8 cellular contexts compared by ENCODE assay signal in genomic region chr2:101309211-101309700, GRCh38. TPM values are rescaled to one million over a fixed set of nuclear protein-coding genes. Genes with fewer than 3 reads are reported as not detected.
DNase-seq lines count a peak whose midpoint lies in the region; ATAC-seq and TF ChIP-seq lines count a peak whose summit lies in the region.

No MANE protein-coding gene starts in this region.

- H3K4me1 ChIP-seq in gastrocnemius medialis: peaks cover 26 to 33% of the 10 kb centered on the region in 2 donors

- H3K27me3 ChIP-seq in SU-DHL-6 (ENCODE audit: low read length): no peaks in the 10 kb centered on the region
- no peaks in the 10 kb centered on the region for H3K27me3 ChIP-seq in gastrocnemius medialis

- peak overlapping the region; percentile 68 for H3K4me2 ChIP-seq in SU-DHL-6 (ENCODE audit: low read depth, low read length, poor library complexity, severe bottlenecking)

- H3K27ac ChIP-seq in SU-DHL-6 (ENCODE audit: low read depth, low read length) (no peak overlapping the region), gastrocnemius medialis (peak overlapping the region; percentile 89 to 98 (median 94))

- ATAC-seq in gastrocnemius medialis: no peak

- H4K20me1 ChIP-seq in SU-DHL-6 (ENCODE audit: low read depth, low read length): no peaks in the 10 kb centered on the region

- no peaks in the 10 kb centered on the region for H3K36me3 ChIP-seq in SU-DHL-6 (ENCODE audit: low read length)
- H3K36me3 ChIP-seq in gastrocnemius medialis: no peaks in the 10 kb centered on the region

- 0 out of 2 replicates have a peak, but pooled peaks cover 5% of the 10 kb centered on the region for H3F3A ChIP-seq in SU-DHL-6 (ENCODE audit: insufficient read depth)

- H3K79me2 ChIP-seq in SU-DHL-6 (ENCODE audit: insufficient read depth, low read length): peaks cover 18% of the 10 kb centered on the region

- peak overlapping the region; percentile 95 for H3K4me3 ChIP-seq in GM12865 (ENCODE audit: low read depth, low read length)
- H3K4me3 ChIP-seq in SU-DHL-6 (ENCODE audit: insufficient read depth, low read length, poor library complexity, severe bottlenecking): peak overlapping the region; percentile 92
- H3K4me3 ChIP-seq in fibroblast of pulmonary artery (replicated peaks; ENCODE audit: low read depth, low read length): peak overlapping the region; percentile 87
- H3K4me3 ChIP-seq in gastrocnemius medialis: peak overlapping the region; percentile 81 to 99 (median 90)

- H3K9me2 ChIP-seq in SU-DHL-6 (replicated peaks; ENCODE audit: insufficient read depth, low read length): no peaks in the 10 kb centered on the region

- DNase-seq in GM12865 (ENCODE audit: low read depth) (no peak), fibroblast of pulmonary artery (ENCODE audit: low read depth) (no peak), gastrocnemius medialis (no peak), NCI-H69 (lab: John Stamatoyannopoulos, UW) (no peak), DMS79 (lab: John Stamatoyannopoulos, UW) (no peak), anterior cingulate cortex (lab: John Stamatoyannopoulos, UW) (no peak), NCI-H1092 treated with DMSO at 0.1 percent for 48 hours (lab: John Stamatoyannopoulos, UW) (no peak)

- peak overlapping the region; percentile 96 for H2AFZ ChIP-seq in SU-DHL-6 (ENCODE audit: low read depth, low read length, severe bottlenecking)

- H3K9me3 ChIP-seq in SU-DHL-6 (ENCODE audit: insufficient read depth, low read length) (no peaks in the 10 kb centered on the region), gastrocnemius medialis (no peaks in the 10 kb centered on the region)

- in situ Hi-C loops in gastrocnemius medialis (cut with MboI; ENCODE audit: low sequenced_read_pairs in 4 of 4): loop anchor here in 1 of 4 donors (10.0 kb wide), 1 partner anchor 54 kb away; the partner anchor contains the start of gene CNOT11

- intact Hi-C loops in gastrocnemius medialis (cut with DNase I; ENCODE audit: low total_unique reads): loop anchor here (10.0 kb wide), 1 partner anchor 484 kb away; the partner anchor contains the start of gene NPAS2

- no peak for TF ChIP-seq POLR2A in gastrocnemius medialis (IDR thresholded peaks at IDR 0.05)

- TF ChIP-seq CTCF in GM12865 (IDR thresholded peaks at IDR 0.05; ENCODE audit: insufficient read depth, low read depth, low read length, missing control alignments): no peak
- TF ChIP-seq CTCF in SU-DHL-6 (IDR thresholded peaks at IDR 0.05; ENCODE audit: insufficient read depth, low read length, poor library complexity, severe bottlenecking): no peak
- no peak for TF ChIP-seq CTCF in fibroblast of pulmonary artery (IDR thresholded peaks at IDR 0.05; ENCODE audit: low read length, missing control alignments)
- TF ChIP-seq CTCF in gastrocnemius medialis (IDR thresholded peaks at IDR 0.05 in 4 of 5, conservative IDR thresholded peaks at IDR 0.05 in 1 of 5): no peak

- H3K9ac ChIP-seq in SU-DHL-6 (ENCODE audit: low read length): peak overlapping the region; percentile 76

RNA-seq across cellular contexts. Expression of gene RNF149, which starts 0.8 kb away (rescaled TPM):
- total RNA-seq in gastrocnemius medialis: 10 to 100 TPM; 14.7 to 27.7 (median 18.5) TPM

RNA-seq across cellular contexts. Expression of gene CNOT11, which starts 56.6 kb away (rescaled TPM):
- total RNA-seq in gastrocnemius medialis: 10 to 100 TPM; 31.2 to 42.0 (median 35.5) TPM
